Comparison of ENCODE assay signal across 8 cellular contexts in the genomic region with DNA sequence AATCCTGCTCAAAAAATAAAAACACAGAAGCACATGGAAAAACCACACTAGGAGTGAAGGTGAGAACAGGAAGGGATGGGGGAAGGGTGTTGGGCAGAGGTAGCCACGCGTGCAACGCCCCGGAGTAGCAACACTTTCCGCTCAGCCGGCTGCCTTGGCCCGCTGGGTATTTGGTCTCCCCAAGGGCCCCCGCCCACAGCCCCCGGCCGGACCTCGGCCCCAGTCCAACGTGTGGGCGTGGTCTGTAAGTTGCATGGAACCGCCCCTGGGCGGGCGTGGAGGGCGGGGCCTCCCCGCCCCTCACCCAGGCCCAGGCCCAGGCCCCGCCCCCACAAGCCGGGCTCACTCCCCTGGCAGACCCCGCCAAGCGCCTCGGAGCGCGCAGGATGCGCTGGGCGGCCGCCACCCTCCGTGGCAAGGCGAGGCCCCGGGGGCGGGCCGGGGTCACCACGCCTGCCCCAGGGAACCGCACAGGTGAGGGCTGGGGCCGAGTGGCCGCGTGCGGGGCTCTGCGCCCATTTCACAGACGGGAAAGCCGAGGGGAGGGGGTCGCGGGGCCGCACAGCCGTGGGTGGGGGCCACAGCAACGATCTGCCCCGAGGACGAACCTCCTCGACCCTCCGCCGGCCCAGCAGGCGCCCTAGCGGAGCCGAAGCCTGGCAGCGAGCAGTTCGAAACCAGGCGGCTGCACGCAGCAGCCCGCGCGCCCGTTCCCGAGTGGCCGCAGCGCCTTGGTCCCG. TPM values are rescaled to one million over a fixed set of nuclear protein-coding genes. Genes with fewer than 3 reads are reported as not detected.
DNase-seq lines count a peak whose midpoint lies in the region; ATAC-seq and TF ChIP-seq lines count a peak whose summit lies in the region.

A gene (plus strand): TSS at position 345 of the 740 bp plus-strand sequence. CDS start 42 bp downstream, at position 387.

- peak within 1 kb of the TSS in 57 of 59 donors; percentile 15 to 64 (median 46) for H3K4me3 ChIP-seq in dorsolateral prefrontal cortex
- peak within 1 kb of the TSS; percentile 24 for H3K4me3 ChIP-seq in mucosa of descending colon

- H3K36me3 ChIP-seq in mucosa of descending colon (ENCODE audit: low read depth) = no peaks in the 10 kb centered on the region

- peak; percentile 62 for DNase-seq in CD1c-positive myeloid dendritic cell (ENCODE audit: extremely low spot score)
- DNase-seq in HK-2 (ENCODE audit: unreplicated experiment) = peak; percentile 27
- peak; percentile 67 to 73 for DNase-seq in activated CD4-positive, alpha-beta T cell treated with anti-CD3 and anti-CD28 coated beads for 4 hours
- DNase-seq in dorsolateral prefrontal cortex = peak in 1 of 10 donors; percentile 49
- DNase-seq in mucosa of descending colon = peak; percentile 79 to 88 (median 79)
- peak; percentile 52 to 74 (median 62) for DNase-seq in stimulated activated naive CD4-positive, alpha-beta T cell (lab: John Stamatoyannopoulos, UW)
- no peak for DNase-seq in Kasumi-1 (lab: John Stamatoyannopoulos, UW)

- peaks cover 0 to 25% (median 8%) of the 10 kb centered on the region in 45 donors for H3K27me3 ChIP-seq in dorsolateral prefrontal cortex

- H3K4me1 ChIP-seq in mucosa of descending colon (ENCODE audit: low read depth) = peaks cover 30% of the 10 kb centered on the region

- no peak for TF ChIP-seq CTCF in dorsolateral prefrontal cortex (IDR thresholded peaks at IDR 0.05 in 54 of 56, conservative IDR thresholded peaks at IDR 0.05 in 2 of 56; ENCODE audit: low read depth in 1 of 56, partially characterized antibody in 56 of 56)
- no peak for TF ChIP-seq CTCF in mucosa of descending colon (IDR thresholded peaks at IDR 0.05)

- peak within 1 kb of the TSS in 5 of 59 donors; percentile 19 to 52 (median 38) for H3K27ac ChIP-seq in dorsolateral prefrontal cortex

- intact Hi-C loops in dorsolateral prefrontal cortex (cut with DNase I) (no loop called here), mucosa of descending colon (cut with DNase I, micrococcal nuclease) (no loop called here)

- peak; percentile 46 for ATAC-seq in GM19395 (IDR thresholded peaks at IDR 0.05; ENCODE audit: unreplicated experiment)
- ATAC-seq in mucosa of descending colon = peak; percentile 76

- no peaks in the 10 kb centered on the region for H3K9me3 ChIP-seq in mucosa of descending colon

RNA-seq across cellular contexts. Expression of the gene that starts here (rescaled TPM):
- 1 to 10 TPM in 108 of 120 experiments, under 1 TPM in 8, not detected in 4; 0.60 to 8.7 (median 2.7) TPM for total RNA-seq in dorsolateral prefrontal cortex
- 1 to 10 TPM; 1.2 to 2.5 (median 1.8) TPM for total RNA-seq in mucosa of descending colon

Comparison
In these comparisons a context has a peak if more than half of its experiments do, and no peak if none do; other contexts are left out.
1. DNase-seq: peak in CD1c-positive myeloid dendritic cell (single experiment), HK-2 (single experiment), activated CD4-positive, alpha-beta T cell treated with anti-CD3 and anti-CD28 coated beads for 4 hours (2 of 2), mucosa of descending colon (3 of 3) and stimulated activated naive CD4-positive, alpha-beta T cell (6 of 6); none in Kasumi-1 (0 of 2).